ENCODE assay signal across 25 cellular contexts in genomic region chr6:125067552-125067951, GRCh38.
"Had no signal": no experiment of that assay in that cellular context is flagged by ENCODE, and none has a peak within 500 bp of the region (broad histone marks: within the 10 kb centered on the region; RNA-seq: fewer than 3 reads in every experiment).

No MANE protein-coding gene starts in this region.

- H3K36me3 ChIP-seq: gastrocnemius medialis, pancreas, prostate gland, thyroid gland, upper lobe of left lung, vagina had no signal

- H3K27ac Mint-ChIP-seq: activated CD4-positive, alpha-beta memory T cell treated with anti-CD3 and anti-CD28 coated beads for 36 hours; activated CD4-positive, alpha-beta T cell treated with anti-CD3 and anti-CD28 coated beads, Interleukin-2, amount 10 ng/mL, durations not matched to agents 24 days and 14 days; activated T-cell treated with anti-CD3 and anti-CD28 coated beads, Interleukin-2, amount 50 U/mL, for 72 hours; naive thymus-derived CD4-positive, alpha-beta T cell; stimulated activated naive B cell treated with anti-CD40 and anti-IgM and Interleukin-4, amounts not matched to agents 10 μg/mL and 1 μg/mL and 100 μg/mL, for 72 hours; T-helper 2 cell treated with Interferon-gamma antibody and Interleukin-4, amounts not matched to agents 5 μg/mL and 100 μg/mL, for 36 hours had no signal

- H3K9me3 ChIP-seq: gastrocnemius medialis, pancreas, prostate gland, stomach, thyroid gland, upper lobe of left lung, vagina had no signal

- ATAC-seq: gastrocnemius medialis; left colon; pancreas; stimulated activated naive B cell treated with anti-CD40 and anti-IgM and Interleukin-4, amounts not matched to agents 10 μg/mL and 1 μg/mL and 100 μg/mL, for 72 hours had no signal

- H3K27me3 ChIP-seq: gastrocnemius medialis, pancreas, stomach, thyroid gland, upper lobe of left lung, vagina had no signal

- H3K4me1 ChIP-seq: gastrocnemius medialis, pancreas, prostate gland, stomach, thyroid gland, vagina had no signal

- H3K27ac ChIP-seq: epithelial cell of prostate, gastrocnemius medialis, pancreas, prostate gland, stomach, thyroid gland, upper lobe of left lung, vagina had no signal

- H3K27me3 Mint-ChIP-seq: activated CD4-positive, alpha-beta memory T cell treated with anti-CD3 and anti-CD28 coated beads for 36 hours; activated CD4-positive, alpha-beta T cell treated with anti-CD3 and anti-CD28 coated beads, Interleukin-2, amount 10 ng/mL, durations not matched to agents 24 days and 14 days; central memory CD8-positive, alpha-beta T cell; stimulated activated naive B cell treated with anti-CD40 and anti-IgM and Interleukin-4, amounts not matched to agents 10 μg/mL and 1 μg/mL and 100 μg/mL, for 72 hours had no signal

- H3K36me3 Mint-ChIP-seq: activated CD4-positive, alpha-beta memory T cell treated with anti-CD3 and anti-CD28 coated beads for 36 hours; stimulated activated naive B cell treated with anti-CD40 and anti-IgM and Interleukin-4, amounts not matched to agents 10 μg/mL and 1 μg/mL and 100 μg/mL, for 72 hours had no signal

- H3K4me3 Mint-ChIP-seq: activated CD4-positive, alpha-beta memory T cell treated with anti-CD3 and anti-CD28 coated beads for 36 hours; activated CD4-positive, alpha-beta T cell treated with anti-CD3 and anti-CD28 coated beads, Interleukin-2, amount 10 ng/mL, durations not matched to agents 24 days and 14 days; activated T-cell treated with anti-CD3 and anti-CD28 coated beads, Interleukin-2, amount 50 U/mL, for 72 hours; central memory CD8-positive, alpha-beta T cell; naive thymus-derived CD4-positive, alpha-beta T cell; stimulated activated naive B cell treated with anti-CD40 and anti-IgM and Interleukin-4, amounts not matched to agents 10 μg/mL and 1 μg/mL and 100 μg/mL, for 72 hours; T-helper 2 cell treated with Interferon-gamma antibody and Interleukin-4, amounts not matched to agents 5 μg/mL and 100 μg/mL, for 36 hours had no signal

- H3K4me1 Mint-ChIP-seq: activated CD4-positive, alpha-beta T cell treated with anti-CD3 and anti-CD28 coated beads, Interleukin-2, amount 10 ng/mL, durations not matched to agents 24 days and 14 days; central memory CD8-positive, alpha-beta T cell; stimulated activated naive B cell treated with anti-CD40 and anti-IgM and Interleukin-4, amounts not matched to agents 10 μg/mL and 1 μg/mL and 100 μg/mL, for 72 hours had no signal

- H3K9me3 Mint-ChIP-seq: activated CD4-positive, alpha-beta memory T cell treated with anti-CD3 and anti-CD28 coated beads for 36 hours; activated CD4-positive, alpha-beta T cell treated with anti-CD3 and anti-CD28 coated beads, Interleukin-2, amount 10 ng/mL, durations not matched to agents 24 days and 14 days; activated T-cell treated with anti-CD3 and anti-CD28 coated beads, Interleukin-2, amount 50 U/mL, for 72 hours; central memory CD8-positive, alpha-beta T cell; stimulated activated naive B cell treated with anti-CD40 and anti-IgM and Interleukin-4, amounts not matched to agents 10 μg/mL and 1 μg/mL and 100 μg/mL, for 72 hours; T-helper 2 cell treated with Interferon-gamma antibody and Interleukin-4, amounts not matched to agents 5 μg/mL and 100 μg/mL, for 36 hours had no signal

- DNase-seq: activated naive CD4-positive, alpha-beta T cell treated with Interleukin-2 at 50 U/mL for 16 hours; activated T-cell treated with anti-CD3 and anti-CD28 coated beads for 4 hours; amniotic stem cell; dermis blood vessel endothelial cell; effector CD4-positive, alpha-beta T cell; gastrocnemius medialis; glutamatergic neuron; left colon; midbrain; nucleus accumbens; pancreas; stimulated activated CD4-positive, alpha-beta T cell treated with anti-CD3 and anti-CD28 coated beads, Interleukin-2, amount 100 ng/mL, for 24 hours; stimulated activated naive B cell treated with anti-CD40 and anti-IgM and Interleukin-4, amounts not matched to agents 10 μg/mL and 1 μg/mL and 100 μg/mL, for 72 hours; stomach; thyroid gland; upper lobe of left lung had no signal

- H3K4me3 ChIP-seq: gastrocnemius medialis, pancreas, prostate gland, stomach, thyroid gland, upper lobe of left lung, vagina had no signal
